In genomic region chr17:41695134-41695661, GRCh38 we compare ENCODE assay signal across 15 cellular contexts. TPM values are rescaled to one million over a fixed set of nuclear protein-coding genes. Genes with fewer than 3 reads are reported as not detected.
DNase-seq lines count a peak whose midpoint lies in the region; ATAC-seq and TF ChIP-seq lines count a peak whose summit lies in the region.
"Had no signal": no experiment of that assay in that cellular context is flagged by ENCODE, and none has a peak within 500 bp of the region (broad histone marks: within the 10 kb centered on the region; RNA-seq: fewer than 3 reads in every experiment).

No MANE protein-coding gene starts in this region.

- TF ChIP-seq POLR2A in adrenal gland (IDR thresholded peaks at IDR 0.05) = no peak

- H3K9ac ChIP-seq in liver (ENCODE audit: low read depth in 1 of 2, low read length in 2 of 2) = no peak overlapping the region

- 76 to 94% (median 83%) methylated on average over 7 of the region's 7 CpGs for WGBS in adrenal gland, 4 donors
- 63% methylated on average over 7 of the region's 7 CpGs for WGBS in liver

- intact Hi-C loops in adrenal gland (cut with DNase I) = no loop called here

- TF ChIP-seq RAD21 in liver (IDR thresholded peaks at IDR 0.05) = no peak

- DNase-seq in DMS 273 (lab: John Stamatoyannopoulos, UW; ENCODE audit: unreplicated experiment) (peak; percentile 26), DMS 273 treated with DMSO at 0.1 percent for 48 hours (lab: John Stamatoyannopoulos, UW) (no peak), EH (ENCODE audit: low read depth) (peak; percentile 22), adrenal gland (no peak), caudate nucleus (lab: John Stamatoyannopoulos, UW) (no peak), Ammon's horn (ENCODE audit: low spot score) (no peak)
- DNase-seq: H9, lower lobe of right lung had no signal

- TF ChIP-seq CTCF in adrenal gland (IDR thresholded peaks at IDR 0.05) (no peak), liver (IDR thresholded peaks at IDR 0.05; ENCODE audit: low read depth, low read length, missing input control) (no peak)

- no peak for ATAC-seq in HG03135 (IDR thresholded peaks at IDR 0.05; ENCODE audit: unreplicated experiment)

- H3K4me3 ChIP-seq in adrenal gland (no peak overlapping the region), liver (ENCODE audit: low read depth in 1 of 3, low read length in 3 of 3) (no peak overlapping the region)
- H3K4me3 ChIP-seq: lower lobe of right lung, suprapubic skin had no signal

- no peaks in the 10 kb centered on the region for H3K27me3 ChIP-seq in adrenal gland
- no peaks in the 10 kb centered on the region for H3K27me3 ChIP-seq in liver (ENCODE audit: control insufficient read depth in 4 of 4, insufficient read depth in 4 of 4, low read length in 3 of 4)
- H3K27me3 ChIP-seq: suprapubic skin had no signal

- peaks cover 0 to 50% of the 10 kb centered on the region in 2 donors for H3K36me3 ChIP-seq in adrenal gland (replicated peaks in 1 of 2)
- peaks cover 9 to 37% (median 33%) of the 10 kb centered on the region in 4 donors for H3K36me3 ChIP-seq in liver (ENCODE audit: control insufficient read depth in 4 of 4, insufficient read depth in 3 of 4, low read depth in 1 of 4, low read length in 3 of 4)

- H3K4me1 ChIP-seq in adrenal gland (replicated peaks in 1 of 2) (peaks cover 16 to 45% of the 10 kb centered on the region in 2 donors), liver (ENCODE audit: control insufficient read depth in 4 of 4, insufficient read depth in 4 of 4, low read length in 3 of 4) (peaks cover 5 to 38% (median 22%) of the 10 kb centered on the region in 4 donors)

- no peaks in the 10 kb centered on the region for H3K9me3 ChIP-seq in adrenal gland (replicated peaks in 1 of 3)
- no peaks in the 10 kb centered on the region for H3K9me3 ChIP-seq in liver (ENCODE audit: control insufficient read depth in 4 of 4, low read length in 3 of 4)
- H3K9me3 ChIP-seq: lower lobe of right lung, suprapubic skin had no signal

- H3K27ac ChIP-seq in adrenal gland (peak overlapping the region in 3 of 5 donors; percentile 47 to 61 (median 58)), liver (ENCODE audit: low read depth in 1 of 2, low read length in 2 of 2) (peak overlapping the region; percentile 2 to 82), caudate nucleus (ENCODE audit: low read depth, low read length) (no peak overlapping the region)
- H3K27ac ChIP-seq: lower lobe of right lung, suprapubic skin had no signal

TF ChIP-seq in liver, 16 proteins besides CTCF, POLR2A, EP300 and RAD21:
- TF ChIP-seq ZBTB33 (IDR thresholded peaks at IDR 0.05) (no peak), HNF4A (conservative IDR thresholded peaks at IDR 0.05) (no peak), YY1 (IDR thresholded peaks at IDR 0.05) (no peak), NR2F2 (IDR thresholded peaks at IDR 0.05) (no peak), ATF3 (IDR thresholded peaks at IDR 0.05) (no peak), SP1 (IDR thresholded peaks at IDR 0.05) (no peak), REST (IDR thresholded peaks at IDR 0.05) (no peak), JUND (IDR thresholded peaks at IDR 0.05) (no peak), FOXA1 (IDR thresholded peaks at IDR 0.05) (no peak), EGR1 (IDR thresholded peaks at IDR 0.05; ENCODE audit: low read depth in 2 of 2) (no peak), MAX (IDR thresholded peaks at IDR 0.05) (no peak), HNF4G (IDR thresholded peaks at IDR 0.05) (no peak), TAF1 (conservative IDR thresholded peaks at IDR 0.05) (no peak), GABPA (IDR thresholded peaks at IDR 0.05 in 1 of 2, conservative IDR thresholded peaks at IDR 0.05 in 1 of 2) (no peak)
TF ChIP-seq in liver: peak in this region for 0.

RNA-seq across cellular contexts. Expression of gene EIF1, which starts 6.5 kb away (rescaled TPM):
- total RNA-seq in adrenal gland (1,000 to 10,000 TPM in 1 of 8 donors, 100 to 1,000 TPM in 7; 105 to 1,189 (median 484) TPM), liver (10 to 100 TPM; 56.5 to 61.0 TPM)
- polyA plus RNA-seq in adrenal gland (1,000 to 10,000 TPM in 1 of 3 donors, 100 to 1,000 TPM in 2; 269 to 1,002 (median 614) TPM), liver (100 to 1,000 TPM; 258 to 755 TPM)

RNA-seq across cellular contexts. Expression of gene GAST, which starts 16.9 kb away (rescaled TPM):
- total RNA-seq in adrenal gland (not detected), liver (not detected)
- polyA plus RNA-seq in adrenal gland (not detected), liver (not detected)
- total RNA-seq: activated naive CD8-positive, alpha-beta T cell treated with anti-CD3 and anti-CD28 coated beads, Interleukin-2, amount 10 ng/mL, durations not matched to agents 7 days and 5 days; CD8-positive, alpha-beta T cell; H9; lower lobe of right lung; M059J; RPMI7951; suprapubic skin had no signal

RNA-seq across cellular contexts. Expression of gene HAP1, which starts 39.2 kb away (rescaled TPM):
- total RNA-seq in adrenal gland = 1 to 10 TPM in 3 of 8 donors, under 1 TPM in 4, not detected in 1; 0.31 to 2.8 (median 0.65) TPM
- 1 to 10 TPM in 1 of 3 donors, under 1 TPM in 2; 0.26 to 2.8 (median 0.91) TPM for polyA plus RNA-seq in adrenal gland
- under 1 TPM; under 0.01 to 0.05 TPM for total RNA-seq in liver
- polyA plus RNA-seq in liver = under 1 TPM; 0.02 to 0.04 TPM
- total RNA-seq: CD8-positive, alpha-beta T cell; RPMI7951 had no signal

Comparison
In these comparisons a context has a peak if more than half of its experiments do, and no peak if none do; other contexts are left out.
1. DNase-seq: peak in DMS 273 (single experiment) and EH (single experiment); none in DMS 273 treated with DMSO at 0.1 percent for 48 hours (single experiment), adrenal gland (0 of 7), caudate nucleus (0 of 61) and Ammon's horn (single experiment).